ENCODE assay signal across 29 cellular contexts in the genomic region with DNA sequence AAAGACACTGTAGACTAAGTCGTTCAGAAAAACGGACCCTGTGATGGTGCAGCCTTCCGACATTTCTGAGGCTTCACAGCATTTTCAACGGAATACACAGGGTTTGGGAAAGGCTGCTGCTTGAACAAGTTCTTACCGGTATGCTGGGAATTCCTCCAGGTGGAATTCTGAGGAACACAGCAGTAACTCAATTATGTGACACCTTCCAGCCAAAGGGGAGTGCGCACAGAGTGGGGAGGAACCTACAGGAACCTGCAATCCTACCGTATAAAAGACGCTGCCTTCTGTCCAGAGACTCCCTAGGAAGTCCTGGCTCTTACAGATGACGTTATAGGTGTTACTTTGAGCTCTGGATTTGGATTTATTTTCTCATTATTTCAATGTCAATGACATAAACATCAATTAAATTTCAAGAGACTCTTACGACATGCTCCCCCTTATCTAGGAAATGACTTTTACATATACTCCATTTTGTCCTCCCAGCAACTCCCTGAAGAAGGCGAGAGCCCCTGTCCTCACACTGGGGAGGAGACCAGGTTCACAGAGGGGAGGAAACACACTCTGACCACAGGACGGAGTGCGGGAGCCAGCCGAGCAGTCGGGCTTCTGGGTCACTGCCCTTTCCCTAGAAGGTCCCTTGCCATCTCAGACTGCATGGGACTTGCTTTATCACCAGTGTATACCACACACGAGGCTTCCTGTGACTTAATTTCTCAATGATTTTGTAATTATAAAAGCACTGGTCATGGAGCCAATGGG. TPM values are rescaled to one million over a fixed set of nuclear protein-coding genes. Genes with fewer than 3 reads are reported as not detected.
"Had no signal": no experiment of that assay in that cellular context is flagged by ENCODE, and none has a peak within 500 bp of the region (broad histone marks: within the 10 kb centered on the region; RNA-seq: fewer than 3 reads in every experiment).

No MANE protein-coding gene starts in this region.

- H3K36me3 ChIP-seq: adrenal gland, cardiac muscle cell, heart left ventricle, left lung, sigmoid colon, suprapubic skin had no signal

- H3K9me3 ChIP-seq: adrenal gland, heart left ventricle, left lung, sigmoid colon, suprapubic skin, tibial artery had no signal

- DNase-seq: activated CD4-positive, alpha-beta T cell treated with anti-CD3 and anti-CD28 coated beads for 1 hour; activated CD4-positive, alpha-beta T cell treated with anti-CD3 and anti-CD28 coated beads, Interleukin-2, amount 50 U/mL, for 1 hour; activated CD8-positive, alpha-beta T cell treated with anti-CD3 and anti-CD28 coated beads for 36 hours; activated naive CD4-positive, alpha-beta T cell; activated naive CD8-positive, alpha-beta T cell treated with anti-CD3 and anti-CD28 coated beads for 36 hours; activated T-cell treated with anti-CD3 and anti-CD28 coated beads, Interleukin-2, amount 50 U/mL, for 4 hours; adrenal gland; foreskin keratinocyte; hypothalamus; immature natural killer cell; kidney glomerular epithelial cell; occipital lobe; small intestine; stimulated activated naive B cell treated with anti-CD40 and anti-IgM and Interleukin-4, amounts not matched to agents 10 μg/mL and 1 μg/mL and 100 μg/mL, for 72 hours; T-helper 2 cell had no signal

- H3K4me1 Mint-ChIP-seq: activated naive CD8-positive, alpha-beta T cell treated with anti-CD3 and anti-CD28 coated beads for 36 hours; activated T-helper 17 cell treated with anti-CD3 and anti-CD28 coated beads, Interleukin-2, amount 50 U/mL, for 72 hours; stimulated activated naive B cell treated with anti-CD40 and anti-IgM and Interleukin-4, amounts not matched to agents 10 μg/mL and 1 μg/mL and 100 μg/mL, for 72 hours had no signal

- H3K27ac ChIP-seq: adrenal gland, cardiac muscle cell, foreskin keratinocyte, left lung, sigmoid colon, suprapubic skin had no signal

- H3K4me1 ChIP-seq: adrenal gland, foreskin keratinocyte, left lung, suprapubic skin had no signal

- H3K4me3 Mint-ChIP-seq: activated CD8-positive, alpha-beta T cell treated with anti-CD3 and anti-CD28 coated beads for 36 hours; activated naive CD8-positive, alpha-beta T cell treated with anti-CD3 and anti-CD28 coated beads for 36 hours; activated T-cell treated with anti-CD3 and anti-CD28 coated beads, Interleukin-2, amount 50 U/mL, for 4 hours; activated T-helper 17 cell treated with anti-CD3 and anti-CD28 coated beads, Interleukin-2, amount 50 U/mL, for 72 hours; brain; immature natural killer cell; neural crest cell; stimulated activated naive B cell treated with anti-CD40 and anti-IgM and Interleukin-4, amounts not matched to agents 10 μg/mL and 1 μg/mL and 100 μg/mL, for 72 hours; WTC11 had no signal

- ATAC-seq: activated CD8-positive, alpha-beta T cell treated with anti-CD3 and anti-CD28 coated beads for 36 hours; activated T-cell treated with anti-CD3 and anti-CD28 coated beads, Interleukin-2, amount 50 U/mL, for 4 hours; activated T-helper 17 cell treated with anti-CD3 and anti-CD28 coated beads, Interleukin-2, amount 50 U/mL, for 72 hours; esophagus mucosa; foreskin keratinocyte; left lung; SK-N-SH treated with all-trans-retinoic acid at 6 μM for 48 hours; stimulated activated naive B cell treated with anti-CD40 and anti-IgM and Interleukin-4, amounts not matched to agents 10 μg/mL and 1 μg/mL and 100 μg/mL, for 72 hours; WTC11 had no signal

- H3K9me3 Mint-ChIP-seq: activated CD8-positive, alpha-beta T cell treated with anti-CD3 and anti-CD28 coated beads for 36 hours; activated naive CD8-positive, alpha-beta T cell treated with anti-CD3 and anti-CD28 coated beads for 36 hours; activated T-cell treated with anti-CD3 and anti-CD28 coated beads, Interleukin-2, amount 50 U/mL, for 4 hours; activated T-helper 17 cell treated with anti-CD3 and anti-CD28 coated beads, Interleukin-2, amount 50 U/mL, for 72 hours; neural crest cell; stimulated activated naive B cell treated with anti-CD40 and anti-IgM and Interleukin-4, amounts not matched to agents 10 μg/mL and 1 μg/mL and 100 μg/mL, for 72 hours had no signal

- H3K27me3 ChIP-seq: adrenal gland, cardiac muscle cell, foreskin keratinocyte, tibial artery had no signal

- H3K4me3 ChIP-seq: adrenal gland, cardiac muscle cell, heart left ventricle, left lung, lung, sigmoid colon, suprapubic skin, tibial artery had no signal

- H3K36me3 Mint-ChIP-seq: activated naive CD8-positive, alpha-beta T cell treated with anti-CD3 and anti-CD28 coated beads for 36 hours; brain; stimulated activated naive B cell treated with anti-CD40 and anti-IgM and Interleukin-4, amounts not matched to agents 10 μg/mL and 1 μg/mL and 100 μg/mL, for 72 hours; WTC11 had no signal

- H3K27ac Mint-ChIP-seq: activated CD8-positive, alpha-beta T cell treated with anti-CD3 and anti-CD28 coated beads for 36 hours; activated naive CD8-positive, alpha-beta T cell treated with anti-CD3 and anti-CD28 coated beads for 36 hours; activated T-helper 17 cell treated with anti-CD3 and anti-CD28 coated beads, Interleukin-2, amount 50 U/mL, for 72 hours; brain; progenitor cell of endocrine pancreas; stimulated activated naive B cell treated with anti-CD40 and anti-IgM and Interleukin-4, amounts not matched to agents 10 μg/mL and 1 μg/mL and 100 μg/mL, for 72 hours; WTC11 had no signal

RNA-seq across cellular contexts. Expression of a gene that starts 27.9 kb away (rescaled TPM):
- total RNA-seq: activated naive CD8-positive, alpha-beta T cell treated with anti-CD3 and anti-CD28 coated beads for 36 hours; foreskin keratinocyte had no signal
- polyA plus RNA-seq: foreskin keratinocyte had no signal
